In the genomic region with DNA sequence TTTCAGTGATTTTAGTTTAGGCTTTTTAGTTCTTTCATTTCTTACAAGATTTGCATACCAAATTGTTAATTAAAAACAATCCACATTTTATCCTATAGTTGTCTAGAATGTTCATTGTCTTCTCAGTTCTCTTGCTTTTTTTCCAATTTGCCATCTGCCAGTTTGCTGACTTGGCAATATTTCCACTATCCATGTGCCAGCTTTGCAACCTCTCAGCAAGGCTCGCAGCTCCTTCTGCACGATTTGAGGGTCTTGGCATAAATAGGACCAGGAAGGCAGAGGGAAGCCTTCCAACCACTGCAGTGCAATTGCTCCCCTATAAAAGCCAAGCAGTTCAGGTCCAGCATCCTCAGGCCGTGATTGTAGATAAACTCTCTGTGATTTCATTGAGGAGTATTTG, we compare ENCODE assay signal across 17 cellular contexts.
A peak's percentile ranks its signal among the peaks of the same experiment; 100 is the strongest.
DNase-seq lines count a peak whose midpoint lies in the region; ATAC-seq, FAIRE-seq and TF ChIP-seq lines count a peak whose summit lies in the region.
"Had no signal": no experiment of that assay in that cellular context is flagged by ENCODE, and none has a peak within 500 bp of the region (broad histone marks: within the 10 kb centered on the region; RNA-seq: fewer than 3 reads in every experiment).

No MANE protein-coding gene starts in this region.

- in situ Hi-C loops in G401 (cut with HindIII; ENCODE audit: low sequenced_read_pairs): no loop called here

- TF ChIP-seq CTCF in A549 (IDR thresholded peaks at IDR 0.05) (no peak), OCI-LY3 (IDR thresholded peaks at IDR 0.05; ENCODE audit: low read depth, low read length) (no peak), breast epithelium (IDR thresholded peaks at IDR 0.05) (no peak)

- H3K9me3 ChIP-seq in A549: no peaks in the 10 kb centered on the region
- no peaks in the 10 kb centered on the region for H3K9me3 ChIP-seq in OCI-LY3 (ENCODE audit: insufficient read depth, low read length)
- H3K9me3 ChIP-seq in breast epithelium: no peaks in the 10 kb centered on the region
- H3K9me3 ChIP-seq: Caco-2 had no signal

- H3K4me2 ChIP-seq in A549 (no peak overlapping the region), OCI-LY3 (ENCODE audit: low read length) (no peak overlapping the region)
- H3K4me2 ChIP-seq: KMS-11 had no signal

- DNase-seq in A549 (ENCODE audit: low read depth in 1 of 2, low spot score in 1 of 2) (no peak), G401 (ENCODE audit: low spot score) (peak; percentile 86), cerebellum (ENCODE audit: low spot score) (peak; percentile 43), left lobe of liver (ENCODE audit: low spot score) (no peak), breast epithelium (ENCODE audit: low spot score in 2 of 2) (no peak)
- DNase-seq: Caco-2; CD8-positive, alpha-beta memory T cell; DMS153; DND-41; GF-D8 had no signal

- no peak overlapping the region for H3K27ac ChIP-seq in A549
- H3K27ac ChIP-seq in OCI-LY3 (ENCODE audit: low read length): no peak overlapping the region
- H3K27ac ChIP-seq in breast epithelium: no peak overlapping the region
- H3K27ac ChIP-seq: HL-60, KMS-11 had no signal

- H3K4me1 ChIP-seq in A549 (no peaks in the 10 kb centered on the region), OCI-LY3 (ENCODE audit: low read length) (no peaks in the 10 kb centered on the region), breast epithelium (no peaks in the 10 kb centered on the region)
- H3K4me1 ChIP-seq: Caco-2 had no signal

- no peaks in the 10 kb centered on the region for H4K20me1 ChIP-seq in OCI-LY3 (ENCODE audit: insufficient read depth, low read length)

- no peaks in the 10 kb centered on the region for H3K27me3 ChIP-seq in OCI-LY3 (ENCODE audit: low read depth, low read length)
- H3K27me3 ChIP-seq in breast epithelium: no peaks in the 10 kb centered on the region

- 50% methylated on average over 3 of the region's 3 CpGs for WGBS in A549 (ENCODE audit: missing lambda C conversion rate)

- intact Hi-C loops in breast epithelium (cut with DNase I; ENCODE audit: low total_unique reads): no loop called here

- H3K9ac ChIP-seq in OCI-LY3 (ENCODE audit: low read length): no peak overlapping the region
- H3K9ac ChIP-seq: KMS-11 had no signal

- POLR2A ChIA-PET in A549 (lab: Yijun Ruan, JAX): no interaction called here

- CTCF ChIA-PET in A549 (lab: Yijun Ruan, JAX): no interaction called here

- FAIRE-seq in A549 (lab: Jason Lieb, UNC): peak; percentile 81
- FAIRE-seq: GM19239, H54 had no signal

- H3K4me3 ChIP-seq in A549: no peak overlapping the region
- H3K4me3 ChIP-seq in OCI-LY3 (ENCODE audit: low read length): no peak overlapping the region
- H3K4me3 ChIP-seq in breast epithelium: no peak overlapping the region

- H3K36me3 ChIP-seq in OCI-LY3 (replicated peaks; ENCODE audit: low read depth, low read length) (no peaks in the 10 kb centered on the region), breast epithelium (no peaks in the 10 kb centered on the region)

- ATAC-seq in A549: no peak
- ATAC-seq in left lobe of liver: no peak
- ATAC-seq in GM19455 (IDR thresholded peaks at IDR 0.05; ENCODE audit: unreplicated experiment): no peak
- ATAC-seq: HCT116 had no signal

- H2AFZ ChIP-seq in OCI-LY3 (ENCODE audit: low read depth, low read length): peak overlapping the region; percentile 16; the same call in 1 of the 2 replicates

- no peak for TF ChIP-seq RAD21 in A549 (conservative IDR thresholded peaks at IDR 0.05 in 1 of 2, IDR thresholded peaks at IDR 0.05 in 1 of 2)

- TF ChIP-seq POLR2A in A549 (IDR thresholded peaks at IDR 0.05; ENCODE audit: low read length) (no peak), breast epithelium (IDR thresholded peaks at IDR 0.05) (no peak)

- TF ChIP-seq EP300 in A549 (IDR thresholded peaks at IDR 0.05): no peak

- no peaks in the 10 kb centered on the region for H3K79me2 ChIP-seq in OCI-LY3 (ENCODE audit: low read length)

TF ChIP-seq in A549, 52 proteins besides CTCF, POLR2A, EP300 and RAD21:
- TF ChIP-seq NFE2L2 (conservative IDR thresholded peaks at IDR 0.05; ENCODE audit: low read length): no peak
- TF ChIP-seq MAFK (IDR thresholded peaks at IDR 0.05; ENCODE audit: partially characterized antibody): peak; percentile 96

Comparison
In these comparisons a context has a peak if more than half of its experiments do, and no peak if none do; other contexts are left out.
1. DNase-seq: peak in G401 (single experiment) and cerebellum (single experiment); none in A549 (0 of 2), left lobe of liver (single experiment) and breast epithelium (0 of 2).